In the genomic region with DNA sequence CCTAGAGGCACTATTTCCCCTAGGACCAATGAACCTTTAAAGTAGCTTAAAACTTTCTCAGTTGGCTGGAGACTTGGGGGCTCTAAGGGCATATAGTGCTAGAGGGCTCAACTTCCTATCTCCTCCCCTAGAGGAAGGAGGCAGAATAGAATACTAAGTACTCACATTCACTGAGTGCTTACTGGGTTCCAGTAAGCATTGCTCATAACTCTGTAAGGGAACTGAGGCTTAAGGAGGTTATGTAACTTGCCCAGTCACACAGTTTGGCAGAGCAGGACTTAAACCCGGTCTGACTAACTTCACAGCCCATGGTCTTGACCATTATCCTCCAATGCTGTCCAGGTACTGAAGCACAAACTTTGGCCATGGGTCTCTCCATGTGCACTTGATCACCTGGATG, we compare ENCODE assay signal across 1 cellular context.
TF ChIP-seq lines count a peak whose summit lies in the region.

No MANE protein-coding gene starts in this region.

TF ChIP-seq in K562, 482 proteins besides CTCF, POLR2A, EP300 and RAD21 (continued from another document):
- TF ChIP-seq FUS (optimal IDR thresholded peaks at IDR 0.05; ENCODE audit: low read depth, low read length) (no peak), MCM2 (IDR thresholded peaks at IDR 0.05; ENCODE audit: low read depth) (no peak), NCOA6 (IDR thresholded peaks at IDR 0.05) (no peak), SAFB (IDR thresholded peaks at IDR 0.05; ENCODE audit: borderline replicate concordance, low read depth, low read length) (no peak), CCNT2 (IDR thresholded peaks at IDR 0.05; ENCODE audit: borderline replicate concordance, extremely low read depth, insufficient read length, low read depth, low read length) (no peak), RBM39 (optimal IDR thresholded peaks at IDR 0.05; ENCODE audit: low read depth, low read length) (no peak), ZNF561 (CRISPR knock-in tag; conservative IDR thresholded peaks at IDR 0.05) (no peak), ZNF766 (CRISPR knock-in tag; conservative IDR thresholded peaks at IDR 0.05) (no peak)
- TF ChIP-seq, protein P1, sequence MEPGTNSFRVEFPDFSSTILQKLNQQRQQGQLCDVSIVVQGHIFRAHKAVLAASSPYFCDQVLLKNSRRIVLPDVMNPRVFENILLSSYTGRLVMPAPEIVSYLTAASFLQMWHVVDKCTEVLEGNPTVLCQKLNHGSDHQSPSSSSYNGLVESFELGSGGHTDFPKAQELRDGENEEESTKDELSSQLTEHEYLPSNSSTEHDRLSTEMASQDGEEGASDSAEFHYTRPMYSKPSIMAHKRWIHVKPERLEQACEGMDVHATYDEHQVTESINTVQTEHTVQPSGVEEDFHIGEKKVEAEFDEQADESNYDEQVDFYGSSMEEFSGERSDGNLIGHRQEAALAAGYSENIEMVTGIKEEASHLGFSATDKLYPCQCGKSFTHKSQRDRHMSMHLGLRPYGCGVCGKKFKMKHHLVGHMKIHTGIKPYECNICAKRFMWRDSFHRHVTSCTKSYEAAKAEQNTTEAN (CRISPR knock-in tag; IDR thresholded peaks at IDR 0.05), result no peak
- TF ChIP-seq, protein P2, sequence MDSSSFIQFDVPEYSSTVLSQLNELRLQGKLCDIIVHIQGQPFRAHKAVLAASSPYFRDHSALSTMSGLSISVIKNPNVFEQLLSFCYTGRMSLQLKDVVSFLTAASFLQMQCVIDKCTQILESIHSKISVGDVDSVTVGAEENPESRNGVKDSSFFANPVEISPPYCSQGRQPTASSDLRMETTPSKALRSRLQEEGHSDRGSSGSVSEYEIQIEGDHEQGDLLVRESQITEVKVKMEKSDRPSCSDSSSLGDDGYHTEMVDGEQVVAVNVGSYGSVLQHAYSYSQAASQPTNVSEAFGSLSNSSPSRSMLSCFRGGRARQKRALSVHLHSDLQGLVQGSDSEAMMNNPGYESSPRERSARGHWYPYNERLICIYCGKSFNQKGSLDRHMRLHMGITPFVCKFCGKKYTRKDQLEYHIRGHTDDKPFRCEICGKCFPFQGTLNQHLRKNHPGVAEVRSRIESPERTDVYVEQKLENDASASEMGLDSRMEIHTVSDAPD (CRISPR knock-in tag; IDR thresholded peaks at IDR 0.05), result no peak
